1 cellular context compared by ENCODE assay signal in the genomic region with DNA sequence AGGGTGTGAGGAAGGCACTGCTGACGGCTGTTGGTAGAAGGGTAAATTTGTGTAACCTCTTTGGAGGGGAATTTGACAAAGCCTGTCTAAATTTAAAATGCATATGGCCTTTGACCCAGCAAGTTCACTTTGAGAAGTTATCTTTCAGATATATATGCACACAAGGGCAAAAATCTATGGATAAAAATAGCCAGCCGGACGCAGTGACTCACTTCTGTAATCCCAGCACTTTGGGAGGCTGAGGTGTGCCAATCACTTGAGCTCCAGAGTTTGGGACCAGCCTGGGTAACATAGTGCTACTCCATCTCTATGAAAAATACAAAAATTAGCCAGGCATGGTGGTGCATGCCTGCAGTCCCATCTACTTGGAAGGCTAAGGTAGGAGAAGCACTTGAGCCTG.
TF ChIP-seq lines count a peak whose summit lies in the region.

No MANE protein-coding gene starts in this region.

TF ChIP-seq in SK-N-SH treated with all-trans-retinoic acid at 6 μM for 48 hours, 23 proteins besides CTCF, POLR2A, EP300 and RAD21 (continued from another document):
- TF ChIP-seq, protein P1, sequence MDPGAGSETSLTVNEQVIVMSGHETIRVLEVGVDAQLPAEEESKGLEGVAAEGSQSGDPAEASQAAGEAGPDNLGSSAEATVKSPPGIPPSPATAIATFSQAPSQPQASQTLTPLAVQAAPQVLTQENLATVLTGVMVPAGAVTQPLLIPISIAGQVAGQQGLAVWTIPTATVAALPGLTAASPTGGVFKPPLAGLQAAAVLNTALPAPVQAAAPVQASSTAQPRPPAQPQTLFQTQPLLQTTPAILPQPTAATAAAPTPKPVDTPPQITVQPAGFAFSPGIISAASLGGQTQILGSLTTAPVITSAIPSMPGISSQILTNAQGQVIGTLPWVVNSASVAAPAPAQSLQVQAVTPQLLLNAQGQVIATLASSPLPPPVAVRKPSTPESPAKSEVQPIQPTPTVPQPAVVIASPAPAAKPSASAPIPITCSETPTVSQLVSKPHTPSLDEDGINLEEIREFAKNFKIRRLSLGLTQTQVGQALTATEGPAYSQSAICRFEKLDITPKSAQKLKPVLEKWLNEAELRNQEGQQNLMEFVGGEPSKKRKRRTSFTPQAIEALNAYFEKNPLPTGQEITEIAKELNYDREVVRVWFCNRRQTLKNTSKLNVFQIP (CRISPR knock-in tag; IDR thresholded peaks at IDR 0.05; ENCODE audit: borderline replicate concordance, low read depth): no peak
- TF ChIP-seq RARB (CRISPR knock-in tag; IDR thresholded peaks at IDR 0.05) (no peak), ZFP3 (CRISPR knock-in tag; IDR thresholded peaks at IDR 0.05) (no peak), SNAI2 (CRISPR knock-in tag; IDR thresholded peaks at IDR 0.05) (no peak), ESRRG (CRISPR knock-in tag; IDR thresholded peaks at IDR 0.05) (no peak), OSR1 (CRISPR knock-in tag; IDR thresholded peaks at IDR 0.05) (no peak), TSHZ2 (CRISPR knock-in tag; IDR thresholded peaks at IDR 0.05) (no peak), ZNF8 (CRISPR knock-in tag; IDR thresholded peaks at IDR 0.05) (no peak), ZNF565 (CRISPR knock-in tag; conservative IDR thresholded peaks at IDR 0.05; ENCODE audit: low read depth) (no peak), ZFP30 (CRISPR knock-in tag; IDR thresholded peaks at IDR 0.05) (no peak), CSDC2 (CRISPR knock-in tag; IDR thresholded peaks at IDR 0.05) (no peak)
- TF ChIP-seq, protein P2, sequence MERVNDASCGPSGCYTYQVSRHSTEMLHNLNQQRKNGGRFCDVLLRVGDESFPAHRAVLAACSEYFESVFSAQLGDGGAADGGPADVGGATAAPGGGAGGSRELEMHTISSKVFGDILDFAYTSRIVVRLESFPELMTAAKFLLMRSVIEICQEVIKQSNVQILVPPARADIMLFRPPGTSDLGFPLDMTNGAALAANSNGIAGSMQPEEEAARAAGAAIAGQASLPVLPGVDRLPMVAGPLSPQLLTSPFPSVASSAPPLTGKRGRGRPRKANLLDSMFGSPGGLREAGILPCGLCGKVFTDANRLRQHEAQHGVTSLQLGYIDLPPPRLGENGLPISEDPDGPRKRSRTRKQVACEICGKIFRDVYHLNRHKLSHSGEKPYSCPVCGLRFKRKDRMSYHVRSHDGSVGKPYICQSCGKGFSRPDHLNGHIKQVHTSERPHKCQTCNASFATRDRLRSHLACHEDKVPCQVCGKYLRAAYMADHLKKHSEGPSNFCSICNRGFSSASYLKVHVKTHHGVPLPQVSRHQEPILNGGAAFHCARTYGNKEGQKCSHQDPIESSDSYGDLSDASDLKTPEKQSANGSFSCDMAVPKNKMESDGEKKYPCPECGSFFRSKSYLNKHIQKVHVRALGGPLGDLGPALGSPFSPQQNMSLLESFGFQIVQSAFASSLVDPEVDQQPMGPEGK (CRISPR knock-in tag; IDR thresholded peaks at IDR 0.05; ENCODE audit: borderline replicate concordance): no peak
- TF ChIP-seq, protein P3, sequence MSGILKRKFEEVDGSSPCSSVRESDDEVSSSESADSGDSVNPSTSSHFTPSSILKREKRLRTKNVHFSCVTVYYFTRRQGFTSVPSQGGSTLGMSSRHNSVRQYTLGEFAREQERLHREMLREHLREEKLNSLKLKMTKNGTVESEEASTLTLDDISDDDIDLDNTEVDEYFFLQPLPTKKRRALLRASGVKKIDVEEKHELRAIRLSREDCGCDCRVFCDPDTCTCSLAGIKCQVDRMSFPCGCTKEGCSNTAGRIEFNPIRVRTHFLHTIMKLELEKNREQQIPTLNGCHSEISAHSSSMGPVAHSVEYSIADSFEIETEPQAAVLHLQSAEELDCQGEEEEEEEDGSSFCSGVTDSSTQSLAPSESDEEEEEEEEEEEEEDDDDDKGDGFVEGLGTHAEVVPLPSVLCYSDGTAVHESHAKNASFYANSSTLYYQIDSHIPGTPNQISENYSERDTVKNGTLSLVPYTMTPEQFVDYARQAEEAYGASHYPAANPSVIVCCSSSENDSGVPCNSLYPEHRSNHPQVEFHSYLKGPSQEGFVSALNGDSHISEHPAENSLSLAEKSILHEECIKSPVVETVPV (CRISPR knock-in tag; IDR thresholded peaks at IDR 0.05): no peak
